ENCODE assay signal across 15 cellular contexts in genomic region chr19:15381429-15381828, GRCh38. TPM values are rescaled to one million over a fixed set of nuclear protein-coding genes. Genes with fewer than 3 reads are reported as not detected.
DNase-seq lines count a peak whose midpoint lies in the region; ATAC-seq and TF ChIP-seq lines count a peak whose summit lies in the region.
"Had no signal": no experiment of that assay in that cellular context is flagged by ENCODE, and none has a peak within 500 bp of the region (broad histone marks: within the 10 kb centered on the region; RNA-seq: fewer than 3 reads in every experiment).

No MANE protein-coding gene starts in this region.

- H3K4me2 ChIP-seq in GM23338, result peak overlapping the region; percentile 91

- peaks cover 13% of the 10 kb centered on the region for H3K36me3 ChIP-seq in A673 (ENCODE audit: insufficient read depth, low read length, poor library complexity, severe bottlenecking)
- no peaks in the 10 kb centered on the region for H3K36me3 ChIP-seq in GM23338 (ENCODE audit: insufficient read depth)

- POLR2A ChIA-PET in A673 (lab: Charles Lee; ENCODE audit: low non-redundant PET), result no interaction called here

- H2AFZ ChIP-seq in GM23338, result no peak overlapping the region

- H3K36me3 Mint-ChIP-seq in GM23338 (ENCODE audit: low read depth) (peaks cover 21% of the 10 kb centered on the region), mesothelial cell of epicardium (peaks cover 2% of the 10 kb centered on the region)
- H3K36me3 Mint-ChIP-seq in activated T-helper 1 cell treated with anti-CD3 and anti-CD28 coated beads, Interleukin-12 subunit alpha, Interleukin-12 subunit beta, Interleukin-2, Interleukin-4 antibody, amounts not matched to agents 30 ng/mL and 10 ng/mL and 1 ng/mL, durations not matched to agents 14 hours and 24 hours and 36 hours (ENCODE audit: low read depth), result peaks cover 17% of the 10 kb centered on the region

- intact Hi-C loops in A673 (cut with micrococcal nuclease; ENCODE audit: unreplicated experiment) (no loop called here), posterior vena cava (cut with DNase I) (no loop called here)
- intact Hi-C loops in activated T-helper 1 cell treated with anti-CD3 and anti-CD28 coated beads, Interleukin-12 subunit alpha, Interleukin-12 subunit beta, Interleukin-2, Interleukin-4 antibody, amounts not matched to agents 30 ng/mL and 10 ng/mL and 1 ng/mL, durations not matched to agents 14 hours and 24 hours and 36 hours (cut with micrococcal nuclease), result no loop called here

- H3K27me3 Mint-ChIP-seq in GM23338 (ENCODE audit: insufficient read depth, low read depth, poor library complexity), result peaks cover 12% of the 10 kb centered on the region
- no peaks in the 10 kb centered on the region for H3K27me3 Mint-ChIP-seq in activated T-helper 1 cell treated with anti-CD3 and anti-CD28 coated beads, Interleukin-12 subunit alpha, Interleukin-12 subunit beta, Interleukin-2, Interleukin-4 antibody, amounts not matched to agents 30 ng/mL and 10 ng/mL and 1 ng/mL, durations not matched to agents 14 hours and 24 hours and 36 hours (ENCODE audit: insufficient read depth)
- H3K27me3 Mint-ChIP-seq in mesothelial cell of epicardium (ENCODE audit: low read depth), result no peaks in the 10 kb centered on the region

- peaks cover 25% of the 10 kb centered on the region for H3F3A ChIP-seq in GM23338 (replicated peaks; ENCODE audit: low read depth)

- no peaks in the 10 kb centered on the region; the same call in 1 of the 3 replicates for H3K9me3 Mint-ChIP-seq in GM23338
- H3K9me3 Mint-ChIP-seq in activated T-helper 1 cell treated with anti-CD3 and anti-CD28 coated beads, Interleukin-12 subunit alpha, Interleukin-12 subunit beta, Interleukin-2, Interleukin-4 antibody, amounts not matched to agents 30 ng/mL and 10 ng/mL and 1 ng/mL, durations not matched to agents 14 hours and 24 hours and 36 hours, result no peaks in the 10 kb centered on the region
- no peaks in the 10 kb centered on the region for H3K9me3 Mint-ChIP-seq in mesothelial cell of epicardium

- H3K27ac ChIP-seq in A673 (ENCODE audit: low read depth, low read length, poor library complexity, severe bottlenecking), result peak overlapping the region; percentile 11
- peak overlapping the region; percentile 95 for H3K27ac ChIP-seq in GM23338 (ENCODE audit: low read depth)

- H3K9me2 ChIP-seq in GM23338 (ENCODE audit: insufficient read depth), result no peaks in the 10 kb centered on the region

- H3K27me3 ChIP-seq in A673 (replicated peaks; ENCODE audit: insufficient read depth, low read depth, low read length, poor library complexity) (no peaks in the 10 kb centered on the region), GM23338 (ENCODE audit: insufficient read depth) (no peaks in the 10 kb centered on the region)
- H3K27me3 ChIP-seq: esophagus squamous epithelium, spleen had no signal

- H3K79me2 ChIP-seq in GM23338 (replicated peaks; ENCODE audit: insufficient read depth), result peaks cover 39% of the 10 kb centered on the region

- peaks cover 29% of the 10 kb centered on the region for H3K4me1 Mint-ChIP-seq in GM23338
- peaks cover 34% of the 10 kb centered on the region for H3K4me1 Mint-ChIP-seq in activated T-helper 1 cell treated with anti-CD3 and anti-CD28 coated beads, Interleukin-12 subunit alpha, Interleukin-12 subunit beta, Interleukin-2, Interleukin-4 antibody, amounts not matched to agents 30 ng/mL and 10 ng/mL and 1 ng/mL, durations not matched to agents 14 hours and 24 hours and 36 hours (ENCODE audit: low read depth)
- H3K4me1 Mint-ChIP-seq in mesothelial cell of epicardium, result peaks cover 31% of the 10 kb centered on the region

- CTCF ChIA-PET in A673 (lab: Charles Lee), result no interaction called here

- TF ChIP-seq CTCF in A673 (conservative IDR thresholded peaks at IDR 0.05; ENCODE audit: low read depth, low read length), result no peak
- no peak for TF ChIP-seq CTCF in GM23338 (conservative IDR thresholded peaks at IDR 0.05; ENCODE audit: low read depth in 2 of 2)
- no peak for TF ChIP-seq CTCF in mesothelial cell of epicardium (IDR thresholded peaks at IDR 0.05; ENCODE audit: unreplicated experiment)

- H3K4me3 ChIP-seq in A673 (ENCODE audit: low read depth, low read length, poor library complexity, severe bottlenecking) (no peak overlapping the region), GM23338 (peak overlapping the region; percentile 99; the same call in 1 of the 2 replicates)

- DNase-seq in A673 (ENCODE audit: low spot score) (no peak), GM23338 (ENCODE audit: low spot score) (no peak), mesothelial cell of epicardium (ENCODE audit: low spot score in 2 of 2, unreplicated experiment in 2 of 2) (no peak), superior temporal gyrus (ENCODE audit: extremely low spot score) (no peak), Ammon's horn (ENCODE audit: low spot score) (no peak), NCI-H1092 treated with DMSO at 0.1 percent for 48 hours (lab: John Stamatoyannopoulos, UW) (no peak), posterior vena cava (ENCODE audit: low spot score) (no peak)
- DNase-seq in activated T-helper 1 cell treated with anti-CD3 and anti-CD28 coated beads, Interleukin-12 subunit alpha, Interleukin-12 subunit beta, Interleukin-2, Interleukin-4 antibody, amounts not matched to agents 30 ng/mL and 10 ng/mL and 1 ng/mL, durations not matched to agents 14 hours and 24 hours and 36 hours (ENCODE audit: low spot score), result no peak
- DNase-seq: activated CD8-positive, alpha-beta memory T cell treated with anti-CD3 and anti-CD28 coated beads, Interleukin-2, amount 50 U/mL, for 48 hours; esophagus squamous epithelium; GOT3; IMR-90; NCI-H187; spleen; T1000 had no signal

- H3K27ac Mint-ChIP-seq in GM23338 (peak overlapping the region; percentile 92; the same call in 1 of the 2 replicates), mesothelial cell of epicardium (peak overlapping the region; percentile 62)
- peak overlapping the region; percentile 14 for H3K27ac Mint-ChIP-seq in activated T-helper 1 cell treated with anti-CD3 and anti-CD28 coated beads, Interleukin-12 subunit alpha, Interleukin-12 subunit beta, Interleukin-2, Interleukin-4 antibody, amounts not matched to agents 30 ng/mL and 10 ng/mL and 1 ng/mL, durations not matched to agents 14 hours and 24 hours and 36 hours

- H4K20me1 ChIP-seq in GM23338 (replicated peaks; ENCODE audit: insufficient read depth), result peaks cover 21% of the 10 kb centered on the region

- ATAC-seq in GM23338, result no peak

- H3K4me1 ChIP-seq in A673 (ENCODE audit: insufficient read depth, low read length, poor library complexity, severe bottlenecking) (peaks cover 11% of the 10 kb centered on the region), GM23338 (ENCODE audit: insufficient read depth) (peaks cover 16% of the 10 kb centered on the region)

- no peaks in the 10 kb centered on the region for H3K9me3 ChIP-seq in A673 (ENCODE audit: low read depth, low read length, poor library complexity, severe bottlenecking)
- H3K9me3 ChIP-seq: esophagus squamous epithelium, spleen had no signal

- H3K4me3 Mint-ChIP-seq in GM23338, result peak overlapping the region; percentile 77
- H3K4me3 Mint-ChIP-seq in activated T-helper 1 cell treated with anti-CD3 and anti-CD28 coated beads, Interleukin-12 subunit alpha, Interleukin-12 subunit beta, Interleukin-2, Interleukin-4 antibody, amounts not matched to agents 30 ng/mL and 10 ng/mL and 1 ng/mL, durations not matched to agents 14 hours and 24 hours and 36 hours, result peak overlapping the region; percentile 38
- H3K4me3 Mint-ChIP-seq in mesothelial cell of epicardium, result peak overlapping the region; percentile 89

- BruUV-seq in A673 (replicated peaks; lab: Mats Ljungman, UMichigan), result no TSS peak

TF ChIP-seq in GM23338, 12 proteins besides CTCF, POLR2A, EP300 and RAD21 (continues in another document):
- TF ChIP-seq EZH2 (IDR thresholded peaks at IDR 0.05; ENCODE audit: low read depth, unreplicated experiment) (no peak), POLR2AphosphoS5 (IDR thresholded peaks at IDR 0.05; ENCODE audit: low read depth) (no peak)

RNA-seq across cellular contexts. Expression of gene AKAP8, which starts 1.8 kb away (rescaled TPM):
- total RNA-seq in A673 (2021) (46.8 and 48.4 TPM in 2 replicates), mesothelial cell of epicardium (42.6 to 47.2 TPM (median 43.5 TPM) in 3 replicates), posterior vena cava (10 to 100 TPM; 24.2 to 33.6 TPM)
- 26.4 and 36.5 TPM in 2 replicates for total RNA-seq in GM23338 (2014; rRNA removed; shearing (Covaris generic))
- polyA plus RNA-seq in GM23338 (2016; fragmentation: Nextera tagmentation; extraction: Ambion mirVana), result 22.4 and 25.2 TPM in 2 replicates
- total RNA-seq in activated T-helper 1 cell treated with anti-CD3 and anti-CD28 coated beads, Interleukin-12 subunit alpha, Interleukin-12 subunit beta, Interleukin-2, Interleukin-4 antibody, amounts not matched to agents 30 ng/mL and 10 ng/mL and 1 ng/mL, durations not matched to agents 14 hours and 24 hours and 36 hours, result 52.7 and 57.5 TPM in 2 replicates

RNA-seq across cellular contexts. Expression of gene AKAP8L, which starts 37.4 kb away (rescaled TPM):
- 132 and 147 TPM in 2 replicates for total RNA-seq in A673 (2021)
- 143 and 165 TPM in 2 replicates for total RNA-seq in GM23338 (2014; rRNA removed; shearing (Covaris generic))
- polyA plus RNA-seq in GM23338 (2016; fragmentation: Nextera tagmentation; extraction: Ambion mirVana), result 72.2 and 78.8 TPM in 2 replicates
- 73.8 and 77.9 TPM in 2 replicates for total RNA-seq in activated T-helper 1 cell treated with anti-CD3 and anti-CD28 coated beads, Interleukin-12 subunit alpha, Interleukin-12 subunit beta, Interleukin-2, Interleukin-4 antibody, amounts not matched to agents 30 ng/mL and 10 ng/mL and 1 ng/mL, durations not matched to agents 14 hours and 24 hours and 36 hours
- total RNA-seq in mesothelial cell of epicardium, result 239 to 262 TPM (median 254 TPM) in 3 replicates
- total RNA-seq in posterior vena cava, result 10 to 100 TPM; 52.6 to 65.7 TPM

RNA-seq across cellular contexts. Expression of gene BRD4, which starts 49.1 kb away (rescaled TPM):
- total RNA-seq in A673 (2021) (174 and 178 TPM in 2 replicates), mesothelial cell of epicardium (148 to 153 TPM (median 152 TPM) in 3 replicates), posterior vena cava (10 to 100 TPM; 77.5 to 89.6 TPM)
- 63.5 and 63.8 TPM in 2 replicates for total RNA-seq in GM23338 (2014; rRNA removed; shearing (Covaris generic))
- polyA plus RNA-seq in GM23338 (2016; fragmentation: Nextera tagmentation; extraction: Ambion mirVana), result 115 and 127 TPM in 2 replicates
- 122 and 129 TPM in 2 replicates for total RNA-seq in activated T-helper 1 cell treated with anti-CD3 and anti-CD28 coated beads, Interleukin-12 subunit alpha, Interleukin-12 subunit beta, Interleukin-2, Interleukin-4 antibody, amounts not matched to agents 30 ng/mL and 10 ng/mL and 1 ng/mL, durations not matched to agents 14 hours and 24 hours and 36 hours

Comparison
In these comparisons a context has a peak if more than half of its experiments do, and no peak if none do; other contexts are left out.
1. H3K27ac Mint-ChIP-seq: peak in every context shown above with its lines; median percentile 92 in GM23338; 62 in mesothelial cell of epicardium; 14 in activated T-helper 1 cell treated with anti-CD3 and anti-CD28 coated beads, Interleukin-12 subunit alpha, Interleukin-12 subunit beta, Interleukin-2, Interleukin-4 antibody, amounts not matched to agents 30 ng/mL and 10 ng/mL and 1 ng/mL, durations not matched to agents 14 hours and 24 hours and 36 hours.
2. H3K4me3 Mint-ChIP-seq: peak in every context shown above with its lines; median percentile 89 in mesothelial cell of epicardium; 77 in GM23338; 38 in activated T-helper 1 cell treated with anti-CD3 and anti-CD28 coated beads, Interleukin-12 subunit alpha, Interleukin-12 subunit beta, Interleukin-2, Interleukin-4 antibody, amounts not matched to agents 30 ng/mL and 10 ng/mL and 1 ng/mL, durations not matched to agents 14 hours and 24 hours and 36 hours.